ENCODE assay signal across 2 cellular contexts in genomic region chr1:221832617-221833016, GRCh38.
TF ChIP-seq lines count a peak whose summit lies in the region.

No MANE protein-coding gene starts in this region.

TF ChIP-seq in SK-N-SH, 30 proteins besides CTCF, POLR2A, EP300 and RAD21 (continued from another document):
- TF ChIP-seq TEAD4 (IDR thresholded peaks at IDR 0.05; ENCODE audit: borderline replicate concordance, insufficient read depth) = no peak
- TF ChIP-seq RCOR1 (IDR thresholded peaks at IDR 0.05; ENCODE audit: low read length) = no peak
- no peak for TF ChIP-seq TCF12 (IDR thresholded peaks at IDR 0.05)
- no peak for TF ChIP-seq CHD2 (IDR thresholded peaks at IDR 0.05; ENCODE audit: low read length, partially characterized antibody)
- TF ChIP-seq POLR2AphosphoS5 (IDR thresholded peaks at IDR 0.05; ENCODE audit: low read depth, low read length) = no peak

TF ChIP-seq in SK-N-SH treated with all-trans-retinoic acid at 6 μM for 48 hours, 23 proteins besides CTCF, POLR2A, EP300 and RAD21 (continued from another document):
- TF ChIP-seq ZFP30 (CRISPR knock-in tag; IDR thresholded peaks at IDR 0.05) (no peak), ZNF565 (CRISPR knock-in tag; conservative IDR thresholded peaks at IDR 0.05; ENCODE audit: low read depth) (no peak)
